ENCODE assay signal across 1 cellular context in the genomic region with DNA sequence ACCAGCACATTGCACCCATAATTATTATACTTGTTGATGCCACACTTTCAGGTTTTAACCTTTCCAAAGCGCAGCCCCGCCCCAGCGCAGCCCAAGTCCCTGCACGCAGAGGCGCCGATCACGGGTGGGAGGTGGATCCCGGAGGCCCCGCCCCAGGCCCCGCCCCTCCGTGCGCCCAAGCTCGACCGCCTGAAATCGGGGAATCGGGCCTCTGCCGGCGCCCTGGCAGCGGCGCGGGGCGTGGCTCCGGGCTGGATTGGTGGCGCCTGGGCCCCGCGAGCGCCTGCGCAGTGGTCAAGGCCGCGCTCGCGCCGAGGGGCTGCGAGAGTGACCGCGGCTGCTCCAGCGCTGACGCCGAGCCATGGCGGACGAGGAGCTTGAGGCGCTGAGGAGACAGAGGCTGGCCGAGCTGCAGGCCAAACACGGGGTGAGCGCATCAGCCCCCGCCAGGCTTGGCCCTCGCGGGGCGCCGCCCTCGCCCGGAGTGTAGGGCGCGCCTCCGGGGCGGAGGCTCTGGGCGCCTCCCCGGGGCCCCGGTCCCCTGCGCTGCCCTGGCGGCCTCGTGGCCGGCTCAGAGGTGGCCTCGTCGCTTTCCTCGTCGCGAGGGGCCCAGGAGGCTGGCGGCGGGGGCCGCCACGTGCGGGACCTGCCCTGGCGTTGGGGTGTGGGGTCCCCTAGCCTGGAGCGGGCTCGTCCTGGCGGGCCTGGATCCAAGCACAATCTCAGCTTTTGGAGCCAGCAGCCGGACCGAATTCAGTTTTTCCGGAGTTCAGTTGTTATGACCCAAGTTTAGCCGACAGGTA.
TF ChIP-seq lines count a peak whose summit lies in the region.

A gene with protein sequence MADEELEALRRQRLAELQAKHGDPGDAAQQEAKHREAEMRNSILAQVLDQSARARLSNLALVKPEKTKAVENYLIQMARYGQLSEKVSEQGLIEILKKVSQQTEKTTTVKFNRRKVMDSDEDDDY (plus strand): TSS at position 290 of the 803 bp plus-strand sequence. CDS start 72 bp downstream, at position 362.

TF ChIP-seq in HepG2, 621 proteins besides CTCF, POLR2A, EP300 and RAD21 (continued from another document and continues in another):
- TF ChIP-seq PRPF4 (IDR thresholded peaks at IDR 0.05; ENCODE audit: low read depth, low read length, poor library complexity, severe bottlenecking): no peak
- peak; percentile 80 for TF ChIP-seq ZSCAN31 (CRISPR knock-in tag; IDR thresholded peaks at IDR 0.05; ENCODE audit: low read depth)
- no peak for TF ChIP-seq ZNF510 (CRISPR knock-in tag; IDR thresholded peaks at IDR 0.05; ENCODE audit: low read depth)
- no peak for TF ChIP-seq ATRX (CRISPR knock-in tag; IDR thresholded peaks at IDR 0.05; ENCODE audit: borderline replicate concordance)
- TF ChIP-seq, protein P1, sequence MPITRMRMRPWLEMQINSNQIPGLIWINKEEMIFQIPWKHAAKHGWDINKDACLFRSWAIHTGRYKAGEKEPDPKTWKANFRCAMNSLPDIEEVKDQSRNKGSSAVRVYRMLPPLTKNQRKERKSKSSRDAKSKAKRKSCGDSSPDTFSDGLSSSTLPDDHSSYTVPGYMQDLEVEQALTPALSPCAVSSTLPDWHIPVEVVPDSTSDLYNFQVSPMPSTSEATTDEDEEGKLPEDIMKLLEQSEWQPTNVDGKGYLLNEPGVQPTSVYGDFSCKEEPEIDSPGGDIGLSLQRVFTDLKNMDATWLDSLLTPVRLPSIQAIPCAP (CRISPR knock-in tag; IDR thresholded peaks at IDR 0.05; ENCODE audit: low read depth): no peak
- TF ChIP-seq, protein P2, sequence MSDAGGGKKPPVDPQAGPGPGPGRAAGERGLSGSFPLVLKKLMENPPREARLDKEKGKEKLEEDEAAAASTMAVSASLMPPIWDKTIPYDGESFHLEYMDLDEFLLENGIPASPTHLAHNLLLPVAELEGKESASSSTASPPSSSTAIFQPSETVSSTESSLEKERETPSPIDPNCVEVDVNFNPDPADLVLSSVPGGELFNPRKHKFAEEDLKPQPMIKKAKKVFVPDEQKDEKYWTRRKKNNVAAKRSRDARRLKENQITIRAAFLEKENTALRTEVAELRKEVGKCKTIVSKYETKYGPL (CRISPR knock-in tag; IDR thresholded peaks at IDR 0.05): no peak
- no peak for TF ChIP-seq ZNF737 (CRISPR knock-in tag; IDR thresholded peaks at IDR 0.05; ENCODE audit: borderline replicate concordance)
- no peak; the same call in 1 of the 2 replicates for TF ChIP-seq NFKB2 (CRISPR knock-in tag; IDR thresholded peaks at IDR 0.05; ENCODE audit: borderline replicate concordance)
- TF ChIP-seq ZNF850 (CRISPR knock-in tag; conservative IDR thresholded peaks at IDR 0.05): no peak
- TF ChIP-seq, protein P3, sequence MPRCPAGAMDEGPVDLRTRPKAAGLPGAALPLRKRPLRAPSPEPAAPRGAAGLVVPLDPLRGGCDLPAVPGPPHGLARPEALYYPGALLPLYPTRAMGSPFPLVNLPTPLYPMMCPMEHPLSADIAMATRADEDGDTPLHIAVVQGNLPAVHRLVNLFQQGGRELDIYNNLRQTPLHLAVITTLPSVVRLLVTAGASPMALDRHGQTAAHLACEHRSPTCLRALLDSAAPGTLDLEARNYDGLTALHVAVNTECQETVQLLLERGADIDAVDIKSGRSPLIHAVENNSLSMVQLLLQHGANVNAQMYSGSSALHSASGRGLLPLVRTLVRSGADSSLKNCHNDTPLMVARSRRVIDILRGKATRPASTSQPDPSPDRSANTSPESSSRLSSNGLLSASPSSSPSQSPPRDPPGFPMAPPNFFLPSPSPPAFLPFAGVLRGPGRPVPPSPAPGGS (CRISPR knock-in tag; IDR thresholded peaks at IDR 0.05): peak; percentile 91
- TF ChIP-seq MAFK (conservative IDR thresholded peaks at IDR 0.05 in 1 of 2, IDR thresholded peaks at IDR 0.05 in 1 of 2; ENCODE audit: low read length in 2 of 2): no peak
- no peak for TF ChIP-seq SP140L (CRISPR knock-in tag; IDR thresholded peaks at IDR 0.05; ENCODE audit: borderline replicate concordance)
- TF ChIP-seq ZNF605 (CRISPR knock-in tag; IDR thresholded peaks at IDR 0.05): no peak
- no peak for TF ChIP-seq ZSCAN22 (CRISPR knock-in tag; IDR thresholded peaks at IDR 0.05)
- TF ChIP-seq ZNF567 (CRISPR knock-in tag; IDR thresholded peaks at IDR 0.05; ENCODE audit: borderline replicate concordance): 0 out of 2 replicates have a peak, but pooled peaks have one; percentile 49
- peak; percentile 65 for TF ChIP-seq HOXA3 (CRISPR knock-in tag; IDR thresholded peaks at IDR 0.05)
- TF ChIP-seq POLR2AphosphoS5 (IDR thresholded peaks at IDR 0.05; ENCODE audit: low read depth, low read length): peak; percentile 84
- TF ChIP-seq ZC3H13 (CRISPR knock-in tag; IDR thresholded peaks at IDR 0.05): 0 out of 2 replicates have a peak, but pooled peaks have one; percentile 32
- peak; percentile 77 for TF ChIP-seq ZNF788 (CRISPR knock-in tag; IDR thresholded peaks at IDR 0.05; ENCODE audit: borderline replicate concordance)
- no peak for TF ChIP-seq ZNF703 (CRISPR knock-in tag; IDR thresholded peaks at IDR 0.05; ENCODE audit: borderline replicate concordance)
- TF ChIP-seq, protein P4, sequence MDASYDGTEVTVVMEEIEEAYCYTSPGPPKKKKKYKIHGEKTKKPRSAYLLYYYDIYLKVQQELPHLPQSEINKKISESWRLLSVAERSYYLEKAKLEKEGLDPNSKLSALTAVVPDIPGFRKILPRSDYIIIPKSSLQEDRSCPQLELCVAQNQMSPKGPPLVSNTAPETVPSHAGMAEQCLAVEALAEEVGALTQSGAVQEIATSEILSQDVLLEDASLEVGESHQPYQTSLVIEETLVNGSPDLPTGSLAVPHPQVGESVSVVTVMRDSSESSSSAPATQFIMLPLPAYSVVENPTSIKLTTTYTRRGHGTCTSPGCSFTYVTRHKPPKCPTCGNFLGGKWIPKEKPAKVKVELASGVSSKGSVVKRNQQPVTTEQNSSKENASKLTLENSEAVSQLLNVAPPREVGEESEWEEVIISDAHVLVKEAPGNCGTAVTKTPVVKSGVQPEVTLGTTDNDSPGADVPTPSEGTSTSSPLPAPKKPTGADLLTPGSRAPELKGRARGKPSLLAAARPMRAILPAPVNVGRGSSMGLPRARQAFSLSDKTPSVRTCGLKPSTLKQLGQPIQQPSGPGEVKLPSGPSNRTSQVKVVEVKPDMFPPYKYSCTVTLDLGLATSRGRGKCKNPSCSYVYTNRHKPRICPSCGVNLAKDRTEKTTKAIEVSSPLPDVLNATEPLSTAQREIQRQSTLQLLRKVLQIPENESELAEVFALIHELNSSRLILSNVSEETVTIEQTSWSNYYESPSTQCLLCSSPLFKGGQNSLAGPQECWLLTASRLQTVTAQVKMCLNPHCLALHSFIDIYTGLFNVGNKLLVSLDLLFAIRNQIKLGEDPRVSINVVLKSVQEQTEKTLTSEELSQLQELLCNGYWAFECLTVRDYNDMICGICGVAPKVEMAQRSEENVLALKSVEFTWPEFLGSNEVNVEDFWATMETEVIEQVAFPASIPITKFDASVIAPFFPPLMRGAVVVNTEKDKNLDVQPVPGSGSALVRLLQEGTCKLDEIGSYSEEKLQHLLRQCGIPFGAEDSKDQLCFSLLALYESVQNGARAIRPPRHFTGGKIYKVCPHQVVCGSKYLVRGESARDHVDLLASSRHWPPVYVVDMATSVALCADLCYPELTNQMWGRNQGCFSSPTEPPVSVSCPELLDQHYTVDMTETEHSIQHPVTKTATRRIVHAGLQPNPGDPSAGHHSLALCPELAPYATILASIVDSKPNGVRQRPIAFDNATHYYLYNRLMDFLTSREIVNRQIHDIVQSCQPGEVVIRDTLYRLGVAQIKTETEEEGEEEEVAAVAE (CRISPR knock-in tag; IDR thresholded peaks at IDR 0.05; ENCODE audit: borderline replicate concordance): no peak
- TF ChIP-seq CREB1 (IDR thresholded peaks at IDR 0.05): no peak
- TF ChIP-seq CREB1 (CRISPR knock-in tag; IDR thresholded peaks at IDR 0.05): no peak
- TF ChIP-seq, protein P5, sequence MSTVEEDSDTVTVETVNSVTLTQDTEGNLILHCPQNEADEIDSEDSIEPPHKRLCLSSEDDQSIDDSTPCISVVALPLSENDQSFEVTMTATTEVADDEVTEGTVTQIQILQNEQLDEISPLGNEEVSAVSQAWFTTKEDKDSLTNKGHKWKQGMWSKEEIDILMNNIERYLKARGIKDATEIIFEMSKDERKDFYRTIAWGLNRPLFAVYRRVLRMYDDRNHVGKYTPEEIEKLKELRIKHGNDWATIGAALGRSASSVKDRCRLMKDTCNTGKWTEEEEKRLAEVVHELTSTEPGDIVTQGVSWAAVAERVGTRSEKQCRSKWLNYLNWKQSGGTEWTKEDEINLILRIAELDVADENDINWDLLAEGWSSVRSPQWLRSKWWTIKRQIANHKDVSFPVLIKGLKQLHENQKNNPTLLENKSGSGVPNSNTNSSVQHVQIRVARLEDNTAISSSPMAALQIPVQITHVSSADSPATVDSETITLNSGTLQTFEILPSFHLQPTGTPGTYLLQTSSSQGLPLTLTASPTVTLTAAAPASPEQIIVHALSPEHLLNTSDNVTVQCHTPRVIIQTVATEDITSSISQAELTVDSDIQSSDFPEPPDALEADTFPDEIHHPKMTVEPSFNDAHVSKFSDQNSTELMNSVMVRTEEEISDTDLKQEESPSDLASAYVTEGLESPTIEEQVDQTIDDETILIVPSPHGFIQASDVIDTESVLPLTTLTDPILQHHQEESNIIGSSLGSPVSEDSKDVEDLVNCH (CRISPR knock-in tag; IDR thresholded peaks at IDR 0.05): no peak
- no peak for TF ChIP-seq SMAD1 (CRISPR knock-in tag; IDR thresholded peaks at IDR 0.05; ENCODE audit: borderline replicate concordance, low read depth)
- no peak; the same call in 1 of the 2 replicates for TF ChIP-seq RXRB (CRISPR knock-in tag; IDR thresholded peaks at IDR 0.05; ENCODE audit: borderline replicate concordance)
- TF ChIP-seq ZNF10 (CRISPR knock-in tag; IDR thresholded peaks at IDR 0.05; ENCODE audit: borderline replicate concordance, low read depth): no peak
- no peak for TF ChIP-seq ZNF780A (CRISPR knock-in tag; IDR thresholded peaks at IDR 0.05)
- no peak for TF ChIP-seq HNRNPK (IDR thresholded peaks at IDR 0.05; ENCODE audit: low read depth, low read length, poor library complexity, severe bottlenecking)
- TF ChIP-seq REXO4 (CRISPR knock-in tag; IDR thresholded peaks at IDR 0.05; ENCODE audit: borderline replicate concordance): no peak
- TF ChIP-seq NBN (conservative IDR thresholded peaks at IDR 0.05): no peak
- no peak for TF ChIP-seq ZNF20 (CRISPR knock-in tag; IDR thresholded peaks at IDR 0.05)
- TF ChIP-seq ISL2 (CRISPR knock-in tag; IDR thresholded peaks at IDR 0.05): no peak
- TF ChIP-seq, protein P6, sequence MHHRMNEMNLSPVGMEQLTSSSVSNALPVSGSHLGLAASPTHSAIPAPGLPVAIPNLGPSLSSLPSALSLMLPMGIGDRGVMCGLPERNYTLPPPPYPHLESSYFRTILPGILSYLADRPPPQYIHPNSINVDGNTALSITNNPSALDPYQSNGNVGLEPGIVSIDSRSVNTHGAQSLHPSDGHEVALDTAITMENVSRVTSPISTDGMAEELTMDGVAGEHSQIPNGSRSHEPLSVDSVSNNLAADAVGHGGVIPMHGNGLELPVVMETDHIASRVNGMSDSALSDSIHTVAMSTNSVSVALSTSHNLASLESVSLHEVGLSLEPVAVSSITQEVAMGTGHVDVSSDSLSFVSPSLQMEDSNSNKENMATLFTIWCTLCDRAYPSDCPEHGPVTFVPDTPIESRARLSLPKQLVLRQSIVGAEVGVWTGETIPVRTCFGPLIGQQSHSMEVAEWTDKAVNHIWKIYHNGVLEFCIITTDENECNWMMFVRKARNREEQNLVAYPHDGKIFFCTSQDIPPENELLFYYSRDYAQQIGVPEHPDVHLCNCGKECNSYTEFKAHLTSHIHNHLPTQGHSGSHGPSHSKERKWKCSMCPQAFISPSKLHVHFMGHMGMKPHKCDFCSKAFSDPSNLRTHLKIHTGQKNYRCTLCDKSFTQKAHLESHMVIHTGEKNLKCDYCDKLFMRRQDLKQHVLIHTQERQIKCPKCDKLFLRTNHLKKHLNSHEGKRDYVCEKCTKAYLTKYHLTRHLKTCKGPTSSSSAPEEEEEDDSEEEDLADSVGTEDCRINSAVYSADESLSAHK (CRISPR knock-in tag; IDR thresholded peaks at IDR 0.05; ENCODE audit: borderline replicate concordance): no peak
- no peak; the same call in 1 of the 2 replicates for TF ChIP-seq MEIS2 (CRISPR knock-in tag; IDR thresholded peaks at IDR 0.05)
- no peak for TF ChIP-seq EHMT2 (IDR thresholded peaks at IDR 0.05; ENCODE audit: borderline replicate concordance, low read depth, low read length)
- peak; percentile 36; the same call in 1 of the 2 replicates for TF ChIP-seq ZKSCAN8 (CRISPR knock-in tag; IDR thresholded peaks at IDR 0.05; ENCODE audit: borderline replicate concordance)
- no peak for TF ChIP-seq CC2D1A (CRISPR knock-in tag; IDR thresholded peaks at IDR 0.05)
- TF ChIP-seq HOXA5 (CRISPR knock-in tag; IDR thresholded peaks at IDR 0.05): no peak
- TF ChIP-seq NR3C1 (CRISPR knock-in tag; IDR thresholded peaks at IDR 0.05): no peak
- TF ChIP-seq, protein P7, sequence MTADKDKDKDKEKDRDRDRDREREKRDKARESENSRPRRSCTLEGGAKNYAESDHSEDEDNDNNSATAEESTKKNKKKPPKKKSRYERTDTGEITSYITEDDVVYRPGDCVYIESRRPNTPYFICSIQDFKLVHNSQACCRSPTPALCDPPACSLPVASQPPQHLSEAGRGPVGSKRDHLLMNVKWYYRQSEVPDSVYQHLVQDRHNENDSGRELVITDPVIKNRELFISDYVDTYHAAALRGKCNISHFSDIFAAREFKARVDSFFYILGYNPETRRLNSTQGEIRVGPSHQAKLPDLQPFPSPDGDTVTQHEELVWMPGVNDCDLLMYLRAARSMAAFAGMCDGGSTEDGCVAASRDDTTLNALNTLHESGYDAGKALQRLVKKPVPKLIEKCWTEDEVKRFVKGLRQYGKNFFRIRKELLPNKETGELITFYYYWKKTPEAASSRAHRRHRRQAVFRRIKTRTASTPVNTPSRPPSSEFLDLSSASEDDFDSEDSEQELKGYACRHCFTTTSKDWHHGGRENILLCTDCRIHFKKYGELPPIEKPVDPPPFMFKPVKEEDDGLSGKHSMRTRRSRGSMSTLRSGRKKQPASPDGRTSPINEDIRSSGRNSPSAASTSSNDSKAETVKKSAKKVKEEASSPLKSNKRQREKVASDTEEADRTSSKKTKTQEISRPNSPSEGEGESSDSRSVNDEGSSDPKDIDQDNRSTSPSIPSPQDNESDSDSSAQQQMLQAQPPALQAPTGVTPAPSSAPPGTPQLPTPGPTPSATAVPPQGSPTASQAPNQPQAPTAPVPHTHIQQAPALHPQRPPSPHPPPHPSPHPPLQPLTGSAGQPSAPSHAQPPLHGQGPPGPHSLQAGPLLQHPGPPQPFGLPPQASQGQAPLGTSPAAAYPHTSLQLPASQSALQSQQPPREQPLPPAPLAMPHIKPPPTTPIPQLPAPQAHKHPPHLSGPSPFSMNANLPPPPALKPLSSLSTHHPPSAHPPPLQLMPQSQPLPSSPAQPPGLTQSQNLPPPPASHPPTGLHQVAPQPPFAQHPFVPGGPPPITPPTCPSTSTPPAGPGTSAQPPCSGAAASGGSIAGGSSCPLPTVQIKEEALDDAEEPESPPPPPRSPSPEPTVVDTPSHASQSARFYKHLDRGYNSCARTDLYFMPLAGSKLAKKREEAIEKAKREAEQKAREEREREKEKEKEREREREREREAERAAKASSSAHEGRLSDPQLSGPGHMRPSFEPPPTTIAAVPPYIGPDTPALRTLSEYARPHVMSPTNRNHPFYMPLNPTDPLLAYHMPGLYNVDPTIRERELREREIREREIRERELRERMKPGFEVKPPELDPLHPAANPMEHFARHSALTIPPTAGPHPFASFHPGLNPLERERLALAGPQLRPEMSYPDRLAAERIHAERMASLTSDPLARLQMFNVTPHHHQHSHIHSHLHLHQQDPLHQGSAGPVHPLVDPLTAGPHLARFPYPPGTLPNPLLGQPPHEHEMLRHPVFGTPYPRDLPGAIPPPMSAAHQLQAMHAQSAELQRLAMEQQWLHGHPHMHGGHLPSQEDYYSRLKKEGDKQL (CRISPR knock-in tag; IDR thresholded peaks at IDR 0.05; ENCODE audit: low read depth): no peak
- no peak for TF ChIP-seq THYN1 (CRISPR knock-in tag; IDR thresholded peaks at IDR 0.05; ENCODE audit: borderline replicate concordance, low read depth)
- TF ChIP-seq GTF3A (CRISPR knock-in tag; conservative IDR thresholded peaks at IDR 0.05): no peak
- TF ChIP-seq MATR3 (CRISPR knock-in tag; IDR thresholded peaks at IDR 0.05): no peak
